Comparison of ENCODE assay signal across 10 cellular contexts in the genomic region with DNA sequence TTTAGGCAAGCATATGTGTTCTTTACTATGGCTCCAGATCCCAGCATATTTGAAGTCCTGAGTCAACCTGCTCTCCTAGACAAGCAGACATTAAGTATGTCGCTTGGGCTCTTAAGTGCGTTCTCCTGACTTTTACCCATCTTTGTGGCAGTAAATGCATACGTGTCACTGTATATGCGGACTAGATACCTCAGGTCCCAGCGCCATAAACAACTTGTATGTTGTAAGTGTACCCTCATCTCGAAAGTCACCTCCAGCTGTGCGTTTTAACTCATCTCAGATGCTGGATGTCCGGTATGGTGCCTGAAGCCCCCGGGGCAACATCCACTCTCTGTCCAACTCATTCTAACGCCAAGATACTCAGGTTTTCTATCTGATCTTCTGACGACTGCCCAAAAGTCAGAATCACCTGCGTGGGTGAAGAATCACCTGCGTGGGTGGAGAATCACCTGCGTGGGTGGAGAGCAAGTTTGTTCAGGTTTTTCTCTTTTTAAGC. TPM values are rescaled to one million over a fixed set of nuclear protein-coding genes. Genes with fewer than 3 reads are reported as not detected.
A peak's percentile ranks its signal among the peaks of the same experiment; 100 is the strongest.
DNase-seq lines count a peak whose midpoint lies in the region; ATAC-seq, FAIRE-seq and TF ChIP-seq lines count a peak whose summit lies in the region.
"Had no signal": no experiment of that assay in that cellular context is flagged by ENCODE, and none has a peak within 500 bp of the region (broad histone marks: within the 10 kb centered on the region; RNA-seq: fewer than 3 reads in every experiment).

No MANE protein-coding gene starts in this region.

- POLR2A ChIA-PET in A549 (lab: Yijun Ruan, JAX) = no interaction called here
- POLR2A ChIA-PET in HEK293 (lab: Yijun Ruan, JAX) = interaction anchor here (0.6 to 8.8 kb wide), 5 partner anchors 12 to 86 kb away, joined by 3 to 128 read pairs (median 6); a partner anchor contains a TSS

- TF ChIP-seq POLR2A in A549 (IDR thresholded peaks at IDR 0.05; ENCODE audit: low read length) = no peak

- peak overlapping the region; percentile 92 for H3K4me2 ChIP-seq in A549
- peak overlapping the region; percentile 86 for H3K4me2 ChIP-seq in mesenchymal stem cell (ENCODE audit: low read length, poor library complexity, severe bottlenecking)

- H3K14ac ChIP-seq in mesenchymal stem cell (ENCODE audit: low read length in 2 of 2) = no peak overlapping the region

- no peak overlapping the region for H4K91ac ChIP-seq in mesenchymal stem cell (ENCODE audit: low read length)

- H2BK120ac ChIP-seq in mesenchymal stem cell (ENCODE audit: low read depth, low read length) = no peak overlapping the region

- no peak overlapping the region for H2AFZ ChIP-seq in mesenchymal stem cell (ENCODE audit: low read depth, low read length)

- ATAC-seq in A549 = no peak
- no peak for ATAC-seq in GM21360 (IDR thresholded peaks at IDR 0.05; ENCODE audit: unreplicated experiment)
- ATAC-seq in HG02759 (IDR thresholded peaks at IDR 0.05; ENCODE audit: unreplicated experiment) = no peak
- ATAC-seq: left colon had no signal

- FAIRE-seq in A549 (lab: Jason Lieb, UNC) = no peak

- H3K79me1 ChIP-seq in mesenchymal stem cell (replicated peaks; ENCODE audit: low read length, poor library complexity, severe bottlenecking) = peaks cover 16% of the 10 kb centered on the region

- H3K4me1 ChIP-seq in A549 (peaks cover 17% of the 10 kb centered on the region), HEK293 (ENCODE audit: control insufficient read depth, insufficient read depth, low read length) (peaks cover 17% of the 10 kb centered on the region; the same call in 1 of the 2 replicates), mesenchymal stem cell (ENCODE audit: control insufficient read depth, insufficient read depth, low read depth, low read length) (peaks cover 37% of the 10 kb centered on the region)

- no peak overlapping the region for H2BK15ac ChIP-seq in mesenchymal stem cell (ENCODE audit: low read depth, poor library complexity, severe bottlenecking)

- H3K36me3 ChIP-seq in HEK293 (ENCODE audit: control insufficient read depth in 2 of 2, insufficient read depth in 1 of 2, low read length in 2 of 2) (peaks cover 0 to 37% of the 10 kb centered on the region in 2 experiments; a peak in 2 of 3 replicates), mesenchymal stem cell (ENCODE audit: control insufficient read depth in 1 of 2, insufficient read depth in 2 of 2, low read depth in 1 of 2, low read length in 2 of 2) (peaks cover 28 to 35% of the 10 kb centered on the region in 2 experiments)

- H3K9me3 ChIP-seq in A549 = no peaks in the 10 kb centered on the region
- H3K9me3 ChIP-seq in HEK293 (ENCODE audit: control insufficient read depth, insufficient read depth, low read depth, low read length) = no peaks in the 10 kb centered on the region
- H3K9me3 ChIP-seq in mesenchymal stem cell (ENCODE audit: control insufficient read depth, low read length) = no peaks in the 10 kb centered on the region
- H3K9me3 ChIP-seq: transverse colon had no signal

- H3K27ac ChIP-seq in A549 (no peak overlapping the region), HEK293 (ENCODE audit: extremely low read depth, low read depth, low read length) (no peak overlapping the region), mesenchymal stem cell (ENCODE audit: low read length, poor library complexity, severe bottlenecking) (no peak overlapping the region)

- WGBS in A549 (ENCODE audit: missing lambda C conversion rate) = 88% methylated on average over 14 of the region's 14 CpGs
- WGBS in mesenchymal stem cell = 88% methylated on average over 13 of the region's 14 CpGs

- no peak overlapping the region for H2AK5ac ChIP-seq in mesenchymal stem cell (ENCODE audit: low read length, severe bottlenecking)

- H3K4me3 ChIP-seq in A549 = peak overlapping the region; percentile 89; the same call in 2 of the 3 replicates
- peak overlapping the region; percentile 76 for H3K4me3 ChIP-seq in HEK293 (ENCODE audit: low read depth, low read length)
- peak overlapping the region in 1 of 2 experiments; percentile 91 for H3K4me3 ChIP-seq in mesenchymal stem cell (ENCODE audit: insufficient read depth in 1 of 2, low read depth in 1 of 2, low read length in 2 of 2)

- H3K9ac ChIP-seq in mesenchymal stem cell (ENCODE audit: low read length) = peak overlapping the region; percentile 78

- no peak overlapping the region for H3K4ac ChIP-seq in mesenchymal stem cell (ENCODE audit: low read depth in 1 of 2, low read length in 2 of 2)

- DNase-seq in A549 (ENCODE audit: low read depth in 1 of 2, low spot score in 1 of 2) (no peak), astrocyte of the hippocampus (ENCODE audit: low read depth, low spot score) (peak; percentile 29), mesenchymal stem cell (no peak), hypothalamus (lab: John Stamatoyannopoulos, UW) (no peak), NCI-H1417 treated with DMSO at 0.1 percent for 48 hours (lab: John Stamatoyannopoulos, UW) (no peak)
- DNase-seq: left colon, transverse colon had no signal

- no peak for TF ChIP-seq RAD21 in A549 (conservative IDR thresholded peaks at IDR 0.05 in 1 of 2, IDR thresholded peaks at IDR 0.05 in 1 of 2)

- CTCF ChIA-PET in A549 (lab: Yijun Ruan, JAX) (no interaction called here), HEK293 (lab: Yijun Ruan, JAX) (interaction anchor here (0.6 to 1.6 kb wide), 3 partner anchors 10 to 131 kb away, joined by 3 to 4 read pairs (median 3); no protein-coding TSS in a partner anchor)

- H3K27me3 ChIP-seq in mesenchymal stem cell (ENCODE audit: control insufficient read depth in 1 of 2, insufficient read depth in 1 of 2, low read length in 2 of 2) = no peaks in the 10 kb centered on the region
- H3K27me3 ChIP-seq: transverse colon had no signal

- H3K23ac ChIP-seq in mesenchymal stem cell (ENCODE audit: low read length in 2 of 2) = peak overlapping the region in 1 of 2 experiments; percentile 81

- H2BK5ac ChIP-seq in mesenchymal stem cell (ENCODE audit: low read depth, low read length, poor library complexity, severe bottlenecking) = no peak overlapping the region

- no peak overlapping the region for H3K18ac ChIP-seq in mesenchymal stem cell (ENCODE audit: low read depth in 1 of 2, low read length in 2 of 2)

- no peak overlapping the region for H4K8ac ChIP-seq in mesenchymal stem cell (ENCODE audit: low read length)

- TF ChIP-seq CTCF in A549 (IDR thresholded peaks at IDR 0.05) = no peak
- TF ChIP-seq CTCF in HEK293 (tag by site-specific recombination; IDR thresholded peaks at IDR 0.05) = no peak

- no peak for TF ChIP-seq EP300 in A549 (IDR thresholded peaks at IDR 0.05)

- no peak overlapping the region for H2BK12ac ChIP-seq in mesenchymal stem cell (ENCODE audit: low read length in 2 of 2)

TF ChIP-seq in A549, 52 proteins besides CTCF, POLR2A, EP300 and RAD21 (continues in another document):
- TF ChIP-seq NFE2L2 (conservative IDR thresholded peaks at IDR 0.05; ENCODE audit: low read length) = no peak

TF ChIP-seq in HEK293, 187 proteins besides CTCF, POLR2A, EP300 and RAD21 (continues in another document):
- no peak for TF ChIP-seq ZNF610 (tag by site-specific recombination; IDR thresholded peaks at IDR 0.05; ENCODE audit: borderline replicate concordance)

RNA-seq across cellular contexts. Expression of a gene that starts 1.7 kb away (rescaled TPM):
- polyA plus RNA-seq in A549 (2011; rRNA removed) (27.7 and 41.2 TPM in 2 replicates), A549 (2017; fragmentation: RNase III; extraction: RNeasy Plus Mini Kit Qiagen cat#74134 plus additional on column Dnase treatment) (119 to 153 TPM (median 147 TPM) in 3 replicates)
- 111 and 150 TPM in 2 replicates for polyA plus RNA-seq in A549 (2012; cell fraction: cytosol; rRNA removed)
- polyA plus RNA-seq in A549 (2012; cell fraction: nucleus; rRNA removed) = 235 and 351 TPM in 2 replicates
- 60.2 and 109 TPM in 2 replicates for polyA minus RNA-seq in A549 (2011; rRNA and poly(A)+ RNA removed)
- polyA plus RNA-seq in mesenchymal stem cell (2013, experiment 1 of 2) = 141 TPM
- 146 TPM for polyA plus RNA-seq in mesenchymal stem cell (2013, experiment 2 of 2)

RNA-seq across cellular contexts. Expression of a gene that starts 14.7 kb away (rescaled TPM):
- 22.5 and 23.3 TPM in 2 replicates for polyA plus RNA-seq in A549 (2011; rRNA removed)
- polyA plus RNA-seq in A549 (2012; cell fraction: cytosol; rRNA removed) = 40.5 and 44.1 TPM in 2 replicates
- polyA plus RNA-seq in A549 (2012; cell fraction: nucleus; rRNA removed) = 235 and 294 TPM in 2 replicates
- polyA plus RNA-seq in A549 (2017; fragmentation: RNase III; extraction: RNeasy Plus Mini Kit Qiagen cat#74134 plus additional on column Dnase treatment) = 63.8 to 75.9 TPM (median 71.2 TPM) in 3 replicates
- polyA minus RNA-seq in A549 (2011; rRNA and poly(A)+ RNA removed) = 35.0 and 36.5 TPM in 2 replicates
- polyA plus RNA-seq in mesenchymal stem cell (2013, experiment 1 of 2) = 46.8 TPM
- polyA plus RNA-seq in mesenchymal stem cell (2013, experiment 2 of 2) = 44.2 TPM

RNA-seq across cellular contexts. Expression of a gene that starts 24.5 kb away (rescaled TPM):
- 39.2 and 41.5 TPM in 2 replicates for polyA plus RNA-seq in A549 (2011; rRNA removed)
- 70.4 and 91.8 TPM in 2 replicates for polyA plus RNA-seq in A549 (2012; cell fraction: cytosol; rRNA removed)
- 107 and 112 TPM in 2 replicates for polyA plus RNA-seq in A549 (2012; cell fraction: nucleus; rRNA removed)
- 63.4 to 75.9 TPM (median 75.3 TPM) in 3 replicates for polyA plus RNA-seq in A549 (2017; fragmentation: RNase III; extraction: RNeasy Plus Mini Kit Qiagen cat#74134 plus additional on column Dnase treatment)
- 30.8 and 33.3 TPM in 2 replicates for polyA minus RNA-seq in A549 (2011; rRNA and poly(A)+ RNA removed)
- polyA plus RNA-seq in mesenchymal stem cell (2013, experiment 1 of 2) = 107 TPM
- 104 TPM for polyA plus RNA-seq in mesenchymal stem cell (2013, experiment 2 of 2)

RNA-seq across cellular contexts. Expression of a gene that starts 24.8 kb away (rescaled TPM):
- 12.3 and 18.0 TPM in 2 replicates for polyA plus RNA-seq in A549 (2011; rRNA removed)
- 26.5 and 33.3 TPM in 2 replicates for polyA plus RNA-seq in A549 (2012; cell fraction: cytosol; rRNA removed)
- polyA plus RNA-seq in A549 (2012; cell fraction: nucleus; rRNA removed) = 65.2 and 76.6 TPM in 2 replicates
- 26.6 to 44.8 TPM (median 41.5 TPM) in 3 replicates for polyA plus RNA-seq in A549 (2017; fragmentation: RNase III; extraction: RNeasy Plus Mini Kit Qiagen cat#74134 plus additional on column Dnase treatment)
- polyA minus RNA-seq in A549 (2011; rRNA and poly(A)+ RNA removed) = 14.3 and 18.0 TPM in 2 replicates
- 51.0 TPM for polyA plus RNA-seq in mesenchymal stem cell (2013, experiment 1 of 2)
- 50.4 TPM for polyA plus RNA-seq in mesenchymal stem cell (2013, experiment 2 of 2)

RNA-seq across cellular contexts. Expression of a gene that starts 34.6 kb away (rescaled TPM):
- polyA plus RNA-seq in A549 (2011; rRNA removed) (20.4 and 27.1 TPM in 2 replicates), A549 (2017; fragmentation: RNase III; extraction: RNeasy Plus Mini Kit Qiagen cat#74134 plus additional on column Dnase treatment) (36.4 to 41.6 TPM (median 40.1 TPM) in 3 replicates)
- polyA plus RNA-seq in A549 (2012; cell fraction: cytosol; rRNA removed) = 50.8 and 56.5 TPM in 2 replicates
- 106 and 124 TPM in 2 replicates for polyA plus RNA-seq in A549 (2012; cell fraction: nucleus; rRNA removed)
- polyA minus RNA-seq in A549 (2011; rRNA and poly(A)+ RNA removed) = 37.2 and 52.2 TPM in 2 replicates
- 33.3 TPM for polyA plus RNA-seq in mesenchymal stem cell (2013, experiment 1 of 2)
- 33.3 TPM for polyA plus RNA-seq in mesenchymal stem cell (2013, experiment 2 of 2)
